ENCODE assay signal across 1 cellular context in genomic region chr11:63023851-63024648, GRCh38.
TF ChIP-seq lines count a peak whose summit lies in the region.

No MANE protein-coding gene starts in this region.

TF ChIP-seq in H1, 55 proteins besides CTCF, POLR2A, EP300 and RAD21 (continued from another document):
- TF ChIP-seq ZNF274 (IDR thresholded peaks at IDR 0.05; ENCODE audit: borderline replicate concordance, extremely low read depth, low read length), result no peak
- TF ChIP-seq ASH2L (IDR thresholded peaks at IDR 0.05; ENCODE audit: low read length), result no peak
- peak; percentile 33; the same call in 1 of the 2 replicates for TF ChIP-seq ATF2 (IDR thresholded peaks at IDR 0.05; ENCODE audit: low read length)
- no peak for TF ChIP-seq TEAD4 (IDR thresholded peaks at IDR 0.05; ENCODE audit: low read depth, low read length)
- no peak for TF ChIP-seq SIRT6 (IDR thresholded peaks at IDR 0.05; ENCODE audit: low read length)
